ENCODE assay signal across 26 cellular contexts in genomic region chr3:53709256-53709655, GRCh38.
"Had no signal": no experiment of that assay in that cellular context is flagged by ENCODE, and none has a peak within 500 bp of the region (broad histone marks: within the 10 kb centered on the region; RNA-seq: fewer than 3 reads in every experiment).

No MANE protein-coding gene starts in this region.

- ATAC-seq: effector memory CD8-positive, alpha-beta T cell; stimulated activated naive B cell treated with anti-CD40 and anti-IgM and Interleukin-4, amounts not matched to agents 10 μg/mL and 1 μg/mL and 100 μg/mL, for 72 hours had no signal

- H3K27me3 Mint-ChIP-seq: effector memory CD8-positive, alpha-beta T cell had no signal

- H3K4me1 ChIP-seq: colonic mucosa, psoas muscle, vagina had no signal

- H3K36me3 Mint-ChIP-seq: activated CD4-positive, alpha-beta memory T cell treated with anti-CD3 and anti-CD28 coated beads for 36 hours; activated naive CD4-positive, alpha-beta T cell treated with anti-CD3 and anti-CD28 coated beads, Interleukin-2, amount 50 U/mL, for 72 hours; mesothelial cell of epicardium; naive thymus-derived CD4-positive, alpha-beta T cell; stimulated activated naive B cell treated with anti-CD40 and anti-IgM and Interleukin-4, amounts not matched to agents 10 μg/mL and 1 μg/mL and 100 μg/mL, for 72 hours had no signal

- H3K27ac Mint-ChIP-seq: activated CD4-positive, alpha-beta memory T cell treated with anti-CD3 and anti-CD28 coated beads for 36 hours; activated naive CD4-positive, alpha-beta T cell treated with anti-CD3 and anti-CD28 coated beads, Interleukin-2, amount 50 U/mL, for 72 hours; activated T-cell treated with anti-CD3 and anti-CD28 coated beads, Interleukin-2, amount 50 U/mL, for 72 hours; effector memory CD8-positive, alpha-beta T cell; mesothelial cell of epicardium; naive thymus-derived CD4-positive, alpha-beta T cell; T-helper 2 cell treated with Interferon-gamma antibody and Interleukin-4, amounts not matched to agents 5 μg/mL and 100 μg/mL, for 36 hours had no signal

- H3K79me2 ChIP-seq: parathyroid adenoma had no signal

- H3K27me3 ChIP-seq: colonic mucosa, sigmoid colon, testis, transverse colon, vagina had no signal

- H3K9me3 Mint-ChIP-seq: activated CD4-positive, alpha-beta memory T cell treated with anti-CD3 and anti-CD28 coated beads for 36 hours; activated naive CD4-positive, alpha-beta T cell treated with anti-CD3 and anti-CD28 coated beads, Interleukin-2, amount 50 U/mL, for 72 hours; activated T-cell treated with anti-CD3 and anti-CD28 coated beads, Interleukin-2, amount 50 U/mL, for 72 hours; effector memory CD8-positive, alpha-beta T cell; mesothelial cell of epicardium; naive thymus-derived CD4-positive, alpha-beta T cell; stimulated activated naive B cell treated with anti-CD40 and anti-IgM and Interleukin-4, amounts not matched to agents 10 μg/mL and 1 μg/mL and 100 μg/mL, for 72 hours; T-helper 2 cell treated with Interferon-gamma antibody and Interleukin-4, amounts not matched to agents 5 μg/mL and 100 μg/mL, for 36 hours had no signal

- H3K4me3 ChIP-seq: colonic mucosa, psoas muscle, sigmoid colon, testis, transverse colon, vagina had no signal

- H3K36me3 ChIP-seq: colonic mucosa, sigmoid colon, transverse colon, vagina had no signal

- H3K9me3 ChIP-seq: colonic mucosa, psoas muscle, sigmoid colon, testis, transverse colon, vagina had no signal

- DNase-seq: activated CD4-positive, alpha-beta memory T cell treated with anti-CD3 and anti-CD28 coated beads for 36 hours; activated CD4-positive, alpha-beta T cell treated with anti-CD3 and anti-CD28 coated beads for 48 hours; activated naive CD4-positive, alpha-beta T cell; activated T-cell treated with anti-CD3 and anti-CD28 coated beads for 4 hours; activated T-cell treated with anti-CD3 and anti-CD28 coated beads, Interleukin-2, amount 50 U/mL, for 72 hours; cerebellar nuclear complex; colonic mucosa; effector memory CD8-positive, alpha-beta T cell; foreskin fibroblast; hippocampal formation; left colon; naive thymus-derived CD4-positive, alpha-beta T cell; psoas muscle; sigmoid colon; small intestine; stimulated activated CD4-positive, alpha-beta T cell treated with anti-CD3 and anti-CD28 coated beads, Interleukin-2, amount 100 ng/mL, for 24 hours; stimulated activated naive B cell treated with anti-CD40 and anti-IgM and Interleukin-4, amounts not matched to agents 10 μg/mL and 1 μg/mL and 100 μg/mL, for 72 hours; T-helper 1 cell; transverse colon had no signal

- H3K4me3 Mint-ChIP-seq: activated CD4-positive, alpha-beta memory T cell treated with anti-CD3 and anti-CD28 coated beads for 36 hours; activated T-cell treated with anti-CD3 and anti-CD28 coated beads, Interleukin-2, amount 50 U/mL, for 72 hours; effector memory CD8-positive, alpha-beta T cell; mesothelial cell of epicardium; naive thymus-derived CD4-positive, alpha-beta T cell; stimulated activated naive B cell treated with anti-CD40 and anti-IgM and Interleukin-4, amounts not matched to agents 10 μg/mL and 1 μg/mL and 100 μg/mL, for 72 hours; T-helper 2 cell treated with Interferon-gamma antibody and Interleukin-4, amounts not matched to agents 5 μg/mL and 100 μg/mL, for 36 hours had no signal

- FAIRE-seq: keratinocyte, small intestine had no signal

- H3K27ac ChIP-seq: colonic mucosa, parathyroid adenoma, psoas muscle, sigmoid colon, testis, transverse colon, vagina had no signal
